In genomic region chr15:41116116-41116871, GRCh38 we compare ENCODE assay signal across 1 cellular context.
TF ChIP-seq lines count a peak whose summit lies in the region.

Gene INO80, minus strand, starts transcription at chr15:41116280. Its CDS starts 19,970 bp downstream, at chr15:41096310.

TF ChIP-seq in HepG2, 621 proteins besides CTCF, POLR2A, EP300 and RAD21 (continued from another document and continues in another):
- TF ChIP-seq PHB2 (IDR thresholded peaks at IDR 0.05; ENCODE audit: partially characterized antibody) (no peak), ZFY (CRISPR knock-in tag; IDR thresholded peaks at IDR 0.05) (peak; percentile 72), JUN (CRISPR knock-in tag; IDR thresholded peaks at IDR 0.05) (peak; percentile 60), ZFP37 (CRISPR knock-in tag; IDR thresholded peaks at IDR 0.05; ENCODE audit: borderline replicate concordance) (no peak), ZNF800 (CRISPR knock-in tag; IDR thresholded peaks at IDR 0.05) (no peak), IKZF5 (CRISPR knock-in tag; IDR thresholded peaks at IDR 0.05) (0 out of 2 replicates have a peak, but pooled peaks have one; percentile 21), FOXM1 (CRISPR knock-in tag; IDR thresholded peaks at IDR 0.05) (no peak), SP1 (IDR thresholded peaks at IDR 0.05) (no peak), SP1 (CRISPR knock-in tag; IDR thresholded peaks at IDR 0.05) (peak; percentile 51; the same call in 1 of the 2 replicates), ZNF232 (CRISPR knock-in tag; IDR thresholded peaks at IDR 0.05; ENCODE audit: borderline replicate concordance) (no peak), SRSF9 (IDR thresholded peaks at IDR 0.05; ENCODE audit: borderline replicate concordance, insufficient read depth, low read depth, low read length, poor library complexity, severe bottlenecking) (no peak), ZSCAN9 (CRISPR knock-in tag; IDR thresholded peaks at IDR 0.05; ENCODE audit: borderline replicate concordance) (no peak), PHF21A (CRISPR knock-in tag; IDR thresholded peaks at IDR 0.05) (peak; percentile 55; the same call in 1 of the 2 replicates), SRSF1 (optimal IDR thresholded peaks at IDR 0.05; ENCODE audit: low read depth, low read length) (peak; percentile 38), ATF6 (CRISPR knock-in tag; conservative IDR thresholded peaks at IDR 0.05) (0 out of 2 replicates have a peak, but pooled peaks have one; percentile 24), ATF1 (CRISPR knock-in tag; IDR thresholded peaks at IDR 0.05) (peak; percentile 80), HNF4A (CRISPR knock-in tag; IDR thresholded peaks at IDR 0.05) (no peak), HOXA9 (CRISPR knock-in tag; IDR thresholded peaks at IDR 0.05; ENCODE audit: borderline replicate concordance) (no peak; the same call in 1 of the 2 replicates), MYC (CRISPR knock-in tag; IDR thresholded peaks at IDR 0.05; ENCODE audit: borderline replicate concordance) (peak; percentile 59), HMG20B (CRISPR knock-in tag; conservative IDR thresholded peaks at IDR 0.05) (no peak), ZNF567 (CRISPR knock-in tag; IDR thresholded peaks at IDR 0.05; ENCODE audit: borderline replicate concordance) (no peak), MBNL3 (CRISPR knock-in tag; conservative IDR thresholded peaks at IDR 0.05) (no peak), ZFP90 (CRISPR knock-in tag; IDR thresholded peaks at IDR 0.05; ENCODE audit: borderline replicate concordance) (no peak), SMARCE1 (IDR thresholded peaks at IDR 0.05; ENCODE audit: borderline replicate concordance) (no peak), SIX1 (CRISPR knock-in tag; IDR thresholded peaks at IDR 0.05; ENCODE audit: borderline replicate concordance) (peak; percentile 35; the same call in 1 of the 2 replicates), ZNF335 (CRISPR knock-in tag; IDR thresholded peaks at IDR 0.05) (peak; percentile 54; the same call in 1 of the 2 replicates), ZFP82 (CRISPR knock-in tag; IDR thresholded peaks at IDR 0.05; ENCODE audit: borderline replicate concordance) (no peak), KLF6 (CRISPR knock-in tag; IDR thresholded peaks at IDR 0.05) (peak; percentile 26; the same call in 1 of the 2 replicates), AFF4 (CRISPR knock-in tag; IDR thresholded peaks at IDR 0.05) (no peak), SIX4 (CRISPR knock-in tag; IDR thresholded peaks at IDR 0.05) (no peak; the same call in none of the 2 replicates), ZNF101 (CRISPR knock-in tag; IDR thresholded peaks at IDR 0.05; ENCODE audit: borderline replicate concordance, low read depth) (no peak), CHD2 (IDR thresholded peaks at IDR 0.05; ENCODE audit: low read depth, low read length) (peak; percentile 92), HOMEZ (CRISPR knock-in tag; IDR thresholded peaks at IDR 0.05; ENCODE audit: low read depth) (peak; percentile 78), TEF (CRISPR knock-in tag; IDR thresholded peaks at IDR 0.05) (no peak), ZGPAT (CRISPR knock-in tag; IDR thresholded peaks at IDR 0.05) (peak; percentile 90), POLR2AphosphoS2 (IDR thresholded peaks at IDR 0.05; ENCODE audit: low read depth, low read length) (peak; percentile 95), ZNF709 (CRISPR knock-in tag; IDR thresholded peaks at IDR 0.05) (peak; percentile 80; the same call in 1 of the 2 replicates), KDM1A (CRISPR knock-in tag; IDR thresholded peaks at IDR 0.05) (peak; percentile 29; the same call in 1 of the 2 replicates), FOXK1 (CRISPR knock-in tag; IDR thresholded peaks at IDR 0.05; ENCODE audit: borderline replicate concordance, low read depth) (peak; percentile 58), ZNF142 (CRISPR knock-in tag; IDR thresholded peaks at IDR 0.05) (no peak), ZNF766 (CRISPR knock-in tag; IDR thresholded peaks at IDR 0.05; ENCODE audit: borderline replicate concordance) (no peak), KDM4B (CRISPR knock-in tag; IDR thresholded peaks at IDR 0.05) (no peak), ZNF577 (CRISPR knock-in tag; IDR thresholded peaks at IDR 0.05; ENCODE audit: borderline replicate concordance, low read depth) (no peak), HNRNPH1 (optimal IDR thresholded peaks at IDR 0.05; ENCODE audit: low read depth, low read length) (no peak), ZNF33A (CRISPR knock-in tag; IDR thresholded peaks at IDR 0.05; ENCODE audit: borderline replicate concordance) (no peak), ISL2 (CRISPR knock-in tag; IDR thresholded peaks at IDR 0.05) (no peak)
